ENCODE assay signal across 1 cellular context in the genomic region with DNA sequence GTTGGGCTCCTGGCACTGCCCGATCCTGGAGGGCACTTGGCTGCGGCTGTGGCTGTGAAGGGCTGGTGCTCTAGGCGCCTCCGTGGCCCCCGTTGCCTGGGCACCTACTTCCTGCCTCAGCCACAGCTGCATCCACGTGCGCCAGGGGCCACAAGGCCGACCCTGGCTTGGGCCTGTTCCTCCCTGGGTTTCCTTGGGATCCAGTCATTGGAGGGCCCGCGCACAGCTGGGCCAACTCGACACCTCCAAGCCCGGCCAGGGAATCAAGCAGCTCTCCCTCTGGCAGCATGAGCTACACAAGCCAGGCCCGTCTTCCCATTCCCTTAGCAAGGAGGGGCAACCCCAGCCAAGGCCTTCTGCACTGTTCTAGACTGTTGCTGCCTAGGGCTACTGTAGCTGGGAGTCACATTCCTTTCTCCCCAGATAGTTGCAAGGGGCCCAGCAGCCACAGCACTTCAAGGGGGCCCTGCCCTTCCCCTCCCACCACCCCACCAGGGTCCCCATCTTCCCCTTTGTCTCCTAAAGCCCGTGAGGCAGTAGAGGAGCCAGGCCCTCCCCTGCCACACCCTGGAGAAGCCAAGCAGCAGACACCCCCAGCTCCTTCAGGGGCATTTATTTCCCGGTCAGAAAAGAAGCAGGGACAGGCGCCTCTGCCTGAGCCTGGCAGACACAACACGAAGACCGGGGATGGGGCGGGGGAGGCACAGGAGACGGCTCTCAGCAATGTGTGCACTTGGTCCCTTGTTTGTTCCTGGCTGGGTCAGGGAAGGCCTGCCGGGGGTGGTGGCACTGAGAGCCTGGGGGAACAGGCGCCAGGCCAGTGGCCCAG.
TF ChIP-seq lines count a peak whose summit lies in the region.

No MANE protein-coding gene starts in this region.

TF ChIP-seq in HepG2, 621 proteins besides CTCF, POLR2A, EP300 and RAD21 (continued from another document and continues in another):
- TF ChIP-seq, protein P1, sequence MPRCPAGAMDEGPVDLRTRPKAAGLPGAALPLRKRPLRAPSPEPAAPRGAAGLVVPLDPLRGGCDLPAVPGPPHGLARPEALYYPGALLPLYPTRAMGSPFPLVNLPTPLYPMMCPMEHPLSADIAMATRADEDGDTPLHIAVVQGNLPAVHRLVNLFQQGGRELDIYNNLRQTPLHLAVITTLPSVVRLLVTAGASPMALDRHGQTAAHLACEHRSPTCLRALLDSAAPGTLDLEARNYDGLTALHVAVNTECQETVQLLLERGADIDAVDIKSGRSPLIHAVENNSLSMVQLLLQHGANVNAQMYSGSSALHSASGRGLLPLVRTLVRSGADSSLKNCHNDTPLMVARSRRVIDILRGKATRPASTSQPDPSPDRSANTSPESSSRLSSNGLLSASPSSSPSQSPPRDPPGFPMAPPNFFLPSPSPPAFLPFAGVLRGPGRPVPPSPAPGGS (CRISPR knock-in tag; IDR thresholded peaks at IDR 0.05), result peak; percentile 60; the same call in 1 of the 2 replicates
- TF ChIP-seq ZNF850 (CRISPR knock-in tag; conservative IDR thresholded peaks at IDR 0.05), result peak; percentile 74; the same call in 1 of the 2 replicates
- TF ChIP-seq, protein P2, sequence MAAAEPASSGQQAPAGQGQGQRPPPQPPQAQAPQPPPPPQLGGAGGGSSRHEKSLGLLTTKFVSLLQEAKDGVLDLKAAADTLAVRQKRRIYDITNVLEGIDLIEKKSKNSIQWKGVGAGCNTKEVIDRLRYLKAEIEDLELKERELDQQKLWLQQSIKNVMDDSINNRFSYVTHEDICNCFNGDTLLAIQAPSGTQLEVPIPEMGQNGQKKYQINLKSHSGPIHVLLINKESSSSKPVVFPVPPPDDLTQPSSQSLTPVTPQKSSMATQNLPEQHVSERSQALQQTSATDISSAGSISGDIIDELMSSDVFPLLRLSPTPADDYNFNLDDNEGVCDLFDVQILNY (CRISPR knock-in tag; conservative IDR thresholded peaks at IDR 0.05), result no peak
- TF ChIP-seq, protein P3, sequence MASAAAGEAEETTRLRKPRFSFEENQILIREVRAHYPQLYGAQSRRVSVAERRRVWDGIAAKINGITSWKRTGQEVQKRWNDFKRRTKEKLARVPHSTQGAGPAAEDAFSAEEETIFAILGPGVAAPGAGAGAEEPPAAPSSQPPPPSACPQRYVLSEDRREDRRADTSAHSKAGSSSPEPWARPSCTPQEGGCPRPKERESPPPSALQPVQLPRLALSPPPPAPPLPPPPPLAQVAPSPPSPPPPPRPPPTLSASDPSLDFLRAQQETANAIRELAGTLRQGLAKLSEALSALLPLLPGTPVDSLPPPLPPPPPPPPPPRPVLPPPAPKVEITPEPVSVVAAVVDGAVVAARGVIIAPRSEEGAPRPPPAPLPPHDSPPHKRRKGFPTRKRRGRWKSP (CRISPR knock-in tag; IDR thresholded peaks at IDR 0.05), result no peak
- TF ChIP-seq ZNF337 (CRISPR knock-in tag; IDR thresholded peaks at IDR 0.05; ENCODE audit: borderline replicate concordance, low read depth), result no peak
- TF ChIP-seq ZNF296 (CRISPR knock-in tag; conservative IDR thresholded peaks at IDR 0.05), result no peak
- peak; percentile 30; the same call in 1 of the 2 replicates for TF ChIP-seq ZNF780A (CRISPR knock-in tag; IDR thresholded peaks at IDR 0.05)
- TF ChIP-seq CEBPG (CRISPR knock-in tag; IDR thresholded peaks at IDR 0.05), result no peak; the same call in none of the 2 replicates
- TF ChIP-seq ZNF660 (CRISPR knock-in tag; IDR thresholded peaks at IDR 0.05; ENCODE audit: borderline replicate concordance, low read depth), result no peak
- TF ChIP-seq ZNF605 (CRISPR knock-in tag; IDR thresholded peaks at IDR 0.05), result peak; percentile 78; the same call in 1 of the 2 replicates
- peak; percentile 16; the same call in 1 of the 2 replicates for TF ChIP-seq ZNF263 (CRISPR knock-in tag; IDR thresholded peaks at IDR 0.05)
- TF ChIP-seq ZNF703 (CRISPR knock-in tag; IDR thresholded peaks at IDR 0.05; ENCODE audit: borderline replicate concordance), result 0 out of 2 replicates have a peak, but pooled peaks have one; percentile 55
- peak; percentile 9; the same call in 1 of the 2 replicates for TF ChIP-seq MIXL1 (CRISPR knock-in tag; IDR thresholded peaks at IDR 0.05)
- TF ChIP-seq ZNF772 (CRISPR knock-in tag; IDR thresholded peaks at IDR 0.05), result no peak; the same call in 1 of the 2 replicates
- peak; percentile 49; the same call in 1 of the 2 replicates for TF ChIP-seq CENPT (CRISPR knock-in tag; IDR thresholded peaks at IDR 0.05; ENCODE audit: low read depth)
- TF ChIP-seq, protein P4, sequence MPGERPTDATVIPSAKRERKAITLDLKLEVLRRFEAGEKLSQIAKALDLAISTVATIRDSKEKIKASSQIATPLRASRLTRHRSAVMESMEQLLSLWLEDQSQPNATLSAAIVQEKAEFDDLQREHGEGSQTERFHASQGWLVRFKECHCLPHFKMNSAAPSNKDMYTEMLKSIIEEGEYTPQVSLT (CRISPR knock-in tag; IDR thresholded peaks at IDR 0.05; ENCODE audit: borderline replicate concordance, low read depth), result peak; percentile 79; the same call in 1 of the 2 replicates
- no peak for TF ChIP-seq ZNF282 (IDR thresholded peaks at IDR 0.05; ENCODE audit: partially characterized antibody)
- TF ChIP-seq REPIN1 (CRISPR knock-in tag; IDR thresholded peaks at IDR 0.05; ENCODE audit: borderline replicate concordance, low read depth), result peak; percentile 39; the same call in 1 of the 2 replicates
- no peak for TF ChIP-seq CBX1 (IDR thresholded peaks at IDR 0.05; ENCODE audit: low read depth)
- TF ChIP-seq ZNF367 (CRISPR knock-in tag; IDR thresholded peaks at IDR 0.05; ENCODE audit: borderline replicate concordance), result 0 out of 2 replicates have a peak, but pooled peaks have one; percentile 39
- TF ChIP-seq ZFX (CRISPR knock-in tag; IDR thresholded peaks at IDR 0.05; ENCODE audit: low read depth), result peak; percentile 79
- TF ChIP-seq, protein P5, sequence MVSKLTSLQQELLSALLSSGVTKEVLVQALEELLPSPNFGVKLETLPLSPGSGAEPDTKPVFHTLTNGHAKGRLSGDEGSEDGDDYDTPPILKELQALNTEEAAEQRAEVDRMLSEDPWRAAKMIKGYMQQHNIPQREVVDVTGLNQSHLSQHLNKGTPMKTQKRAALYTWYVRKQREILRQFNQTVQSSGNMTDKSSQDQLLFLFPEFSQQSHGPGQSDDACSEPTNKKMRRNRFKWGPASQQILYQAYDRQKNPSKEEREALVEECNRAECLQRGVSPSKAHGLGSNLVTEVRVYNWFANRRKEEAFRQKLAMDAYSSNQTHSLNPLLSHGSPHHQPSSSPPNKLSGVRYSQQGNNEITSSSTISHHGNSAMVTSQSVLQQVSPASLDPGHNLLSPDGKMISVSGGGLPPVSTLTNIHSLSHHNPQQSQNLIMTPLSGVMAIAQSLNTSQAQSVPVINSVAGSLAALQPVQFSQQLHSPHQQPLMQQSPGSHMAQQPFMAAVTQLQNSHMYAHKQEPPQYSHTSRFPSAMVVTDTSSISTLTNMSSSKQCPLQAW (CRISPR knock-in tag; IDR thresholded peaks at IDR 0.05), result peak; percentile 51; the same call in 1 of the 2 replicates
- TF ChIP-seq KLF12 (CRISPR knock-in tag; IDR thresholded peaks at IDR 0.05; ENCODE audit: borderline replicate concordance), result peak; percentile 34; the same call in 1 of the 2 replicates
- peak; percentile 13; the same call in 1 of the 2 replicates for TF ChIP-seq IRF2 (CRISPR knock-in tag; IDR thresholded peaks at IDR 0.05)
- TF ChIP-seq ZNF619 (CRISPR knock-in tag; IDR thresholded peaks at IDR 0.05), result peak; percentile 86
- no peak; the same call in 1 of the 2 replicates for TF ChIP-seq ZNF383 (CRISPR knock-in tag; IDR thresholded peaks at IDR 0.05; ENCODE audit: borderline replicate concordance)
- TF ChIP-seq ISL2 (CRISPR knock-in tag; IDR thresholded peaks at IDR 0.05), result 0 out of 2 replicates have a peak, but pooled peaks have one; percentile 10
- TF ChIP-seq SRSF9 (IDR thresholded peaks at IDR 0.05; ENCODE audit: borderline replicate concordance, insufficient read depth, low read depth, low read length, poor library complexity, severe bottlenecking), result no peak
- peak; percentile 18 for TF ChIP-seq U2AF1 (optimal IDR thresholded peaks at IDR 0.05; ENCODE audit: low read depth, low read length)
- TF ChIP-seq NFE2 (CRISPR knock-in tag; IDR thresholded peaks at IDR 0.05), result no peak
- TF ChIP-seq GPN1 (CRISPR knock-in tag; IDR thresholded peaks at IDR 0.05; ENCODE audit: borderline replicate concordance), result no peak
- TF ChIP-seq ARNT2 (CRISPR knock-in tag; IDR thresholded peaks at IDR 0.05; ENCODE audit: low read depth), result peak; percentile 56; the same call in 1 of the 2 replicates
- TF ChIP-seq NR1H2 (CRISPR knock-in tag; IDR thresholded peaks at IDR 0.05; ENCODE audit: borderline replicate concordance, low read depth), result peak; percentile 41; the same call in 1 of the 2 replicates
- 0 out of 2 replicates have a peak, but pooled peaks have one; percentile 2 for TF ChIP-seq ARHGAP35 (CRISPR knock-in tag; IDR thresholded peaks at IDR 0.05; ENCODE audit: borderline replicate concordance)
- TF ChIP-seq, protein P6, sequence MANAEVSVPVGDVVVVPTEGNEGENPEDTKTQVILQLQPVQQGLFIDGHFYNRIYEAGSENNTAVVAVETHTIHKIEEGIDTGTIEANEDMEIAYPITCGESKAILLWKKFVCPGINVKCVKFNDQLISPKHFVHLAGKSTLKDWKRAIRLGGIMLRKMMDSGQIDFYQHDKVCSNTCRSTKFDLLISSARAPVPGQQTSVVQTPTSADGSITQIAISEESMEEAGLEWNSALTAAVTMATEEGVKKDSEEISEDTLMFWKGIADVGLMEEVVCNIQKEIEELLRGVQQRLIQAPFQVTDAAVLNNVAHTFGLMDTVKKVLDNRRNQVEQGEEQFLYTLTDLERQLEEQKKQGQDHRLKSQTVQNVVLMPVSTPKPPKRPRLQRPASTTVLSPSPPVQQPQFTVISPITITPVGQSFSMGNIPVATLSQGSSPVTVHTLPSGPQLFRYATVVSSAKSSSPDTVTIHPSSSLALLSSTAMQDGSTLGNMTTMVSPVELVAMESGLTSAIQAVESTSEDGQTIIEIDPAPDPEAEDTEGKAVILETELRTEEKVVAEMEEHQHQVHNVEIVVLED (CRISPR knock-in tag; IDR thresholded peaks at IDR 0.05; ENCODE audit: borderline replicate concordance), result peak; percentile 17; the same call in 1 of the 2 replicates
- TF ChIP-seq CBFB (CRISPR knock-in tag; IDR thresholded peaks at IDR 0.05), result no peak; the same call in 1 of the 2 replicates
- TF ChIP-seq, protein P7, sequence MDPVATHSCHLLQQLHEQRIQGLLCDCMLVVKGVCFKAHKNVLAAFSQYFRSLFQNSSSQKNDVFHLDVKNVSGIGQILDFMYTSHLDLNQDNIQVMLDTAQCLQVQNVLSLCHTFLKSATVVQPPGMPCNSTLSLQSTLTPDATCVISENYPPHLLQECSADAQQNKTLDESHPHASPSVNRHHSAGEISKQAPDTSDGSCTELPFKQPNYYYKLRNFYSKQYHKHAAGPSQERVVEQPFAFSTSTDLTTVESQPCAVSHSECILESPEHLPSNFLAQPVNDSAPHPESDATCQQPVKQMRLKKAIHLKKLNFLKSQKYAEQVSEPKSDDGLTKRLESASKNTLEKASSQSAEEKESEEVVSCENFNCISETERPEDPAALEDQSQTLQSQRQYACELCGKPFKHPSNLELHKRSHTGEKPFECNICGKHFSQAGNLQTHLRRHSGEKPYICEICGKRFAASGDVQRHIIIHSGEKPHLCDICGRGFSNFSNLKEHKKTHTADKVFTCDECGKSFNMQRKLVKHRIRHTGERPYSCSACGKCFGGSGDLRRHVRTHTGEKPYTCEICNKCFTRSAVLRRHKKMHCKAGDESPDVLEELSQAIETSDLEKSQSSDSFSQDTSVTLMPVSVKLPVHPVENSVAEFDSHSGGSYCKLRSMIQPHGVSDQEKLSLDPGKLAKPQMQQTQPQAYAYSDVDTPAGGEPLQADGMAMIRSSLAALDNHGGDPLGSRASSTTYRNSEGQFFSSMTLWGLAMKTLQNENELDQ (CRISPR knock-in tag; IDR thresholded peaks at IDR 0.05; ENCODE audit: borderline replicate concordance), result no peak
- TF ChIP-seq ZNF781 (CRISPR knock-in tag; IDR thresholded peaks at IDR 0.05; ENCODE audit: borderline replicate concordance, not compliant biosample characterization), result no peak
- TF ChIP-seq, protein P8, sequence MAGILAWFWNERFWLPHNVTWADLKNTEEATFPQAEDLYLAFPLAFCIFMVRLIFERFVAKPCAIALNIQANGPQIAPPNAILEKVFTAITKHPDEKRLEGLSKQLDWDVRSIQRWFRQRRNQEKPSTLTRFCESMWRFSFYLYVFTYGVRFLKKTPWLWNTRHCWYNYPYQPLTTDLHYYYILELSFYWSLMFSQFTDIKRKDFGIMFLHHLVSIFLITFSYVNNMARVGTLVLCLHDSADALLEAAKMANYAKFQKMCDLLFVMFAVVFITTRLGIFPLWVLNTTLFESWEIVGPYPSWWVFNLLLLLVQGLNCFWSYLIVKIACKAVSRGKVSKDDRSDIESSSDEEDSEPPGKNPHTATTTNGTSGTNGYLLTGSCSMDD (CRISPR knock-in tag; IDR thresholded peaks at IDR 0.05), result no peak
- TF ChIP-seq, protein P9, sequence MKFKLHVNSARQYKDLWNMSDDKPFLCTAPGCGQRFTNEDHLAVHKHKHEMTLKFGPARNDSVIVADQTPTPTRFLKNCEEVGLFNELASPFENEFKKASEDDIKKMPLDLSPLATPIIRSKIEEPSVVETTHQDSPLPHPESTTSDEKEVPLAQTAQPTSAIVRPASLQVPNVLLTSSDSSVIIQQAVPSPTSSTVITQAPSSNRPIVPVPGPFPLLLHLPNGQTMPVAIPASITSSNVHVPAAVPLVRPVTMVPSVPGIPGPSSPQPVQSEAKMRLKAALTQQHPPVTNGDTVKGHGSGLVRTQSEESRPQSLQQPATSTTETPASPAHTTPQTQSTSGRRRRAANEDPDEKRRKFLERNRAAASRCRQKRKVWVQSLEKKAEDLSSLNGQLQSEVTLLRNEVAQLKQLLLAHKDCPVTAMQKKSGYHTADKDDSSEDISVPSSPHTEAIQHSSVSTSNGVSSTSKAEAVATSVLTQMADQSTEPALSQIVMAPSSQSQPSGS (CRISPR knock-in tag; IDR thresholded peaks at IDR 0.05), result 0 out of 2 replicates have a peak, but pooled peaks have one; percentile 36
- TF ChIP-seq CHCHD3 (CRISPR knock-in tag; IDR thresholded peaks at IDR 0.05), result peak; percentile 81
- TF ChIP-seq PTBP1 (IDR thresholded peaks at IDR 0.05; ENCODE audit: low read depth, low read length, poor library complexity, severe bottlenecking), result peak; percentile 61
- TF ChIP-seq ZFP41 (CRISPR knock-in tag; IDR thresholded peaks at IDR 0.05; ENCODE audit: borderline replicate concordance), result no peak; the same call in 1 of the 2 replicates
- TF ChIP-seq, protein P10, sequence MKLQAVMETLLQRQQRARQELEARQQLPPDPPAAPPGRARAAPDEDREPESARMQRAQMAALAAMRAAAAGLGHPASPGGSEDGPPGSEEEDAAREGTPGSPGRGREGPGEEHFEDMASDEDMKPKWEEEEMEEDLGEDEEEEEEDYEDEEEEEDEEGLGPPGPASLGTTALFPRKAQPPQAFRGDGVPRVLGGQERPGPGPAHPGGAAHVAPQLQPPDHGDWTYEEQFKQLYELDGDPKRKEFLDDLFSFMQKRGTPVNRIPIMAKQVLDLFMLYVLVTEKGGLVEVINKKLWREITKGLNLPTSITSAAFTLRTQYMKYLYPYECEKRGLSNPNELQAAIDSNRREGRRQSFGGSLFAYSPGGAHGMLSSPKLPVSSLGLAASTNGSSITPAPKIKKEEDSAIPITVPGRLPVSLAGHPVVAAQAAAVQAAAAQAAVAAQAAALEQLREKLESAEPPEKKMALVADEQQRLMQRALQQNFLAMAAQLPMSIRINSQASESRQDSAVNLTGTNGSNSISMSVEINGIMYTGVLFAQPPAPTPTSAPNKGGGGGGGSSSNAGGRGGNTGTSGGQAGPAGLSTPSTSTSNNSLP (IDR thresholded peaks at IDR 0.05; ENCODE audit: low read depth, low read length), result no peak
